29 cellular contexts compared by ENCODE assay signal in the genomic region with DNA sequence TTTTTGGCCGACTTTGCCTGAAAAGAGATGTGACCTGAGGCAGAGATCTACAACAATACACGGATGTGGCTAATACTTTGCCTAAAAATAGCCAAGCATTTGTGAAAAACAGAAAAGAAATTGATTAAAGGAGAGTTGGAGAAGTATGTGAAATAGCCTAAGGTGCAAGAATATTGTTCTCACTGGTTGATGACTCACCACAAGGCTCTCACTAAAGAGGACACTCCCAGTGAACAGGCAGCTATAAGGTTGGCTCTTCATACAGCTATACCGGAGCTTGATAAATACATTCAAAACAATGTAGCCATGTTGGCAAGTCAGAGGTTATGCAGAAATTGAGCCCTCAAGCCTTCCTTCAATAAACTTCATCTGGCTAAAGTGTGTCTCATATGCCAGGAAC.
DNase-seq lines count a peak whose midpoint lies in the region; ATAC-seq, FAIRE-seq and TF ChIP-seq lines count a peak whose summit lies in the region.
"Had no signal": no experiment of that assay in that cellular context is flagged by ENCODE, and none has a peak within 500 bp of the region (broad histone marks: within the 10 kb centered on the region; RNA-seq: fewer than 3 reads in every experiment).

No MANE protein-coding gene starts in this region.

- no peak overlapping the region for H2AFZ ChIP-seq in GM23248
- H2AFZ ChIP-seq in endothelial cell of umbilical vein (ENCODE audit: low read depth, low read length), result no peak overlapping the region
- H2AFZ ChIP-seq in keratinocyte (ENCODE audit: control insufficient read depth, low read length), result no peak overlapping the region
- H2AFZ ChIP-seq: GM23338, neural progenitor cell, parathyroid adenoma had no signal

- WGBS in GM23248 (ENCODE audit: low coverage in 1 of 2, low lambda C conversion rate in 2 of 2, missing lambda C conversion rate in 2 of 2), 2 experiments, result 79 to 85% methylated on average over 3 of the region's 3 CpGs
- WGBS in stomach, 5 donors, result 72 to 84% (median 73%) methylated on average over 3 of the region's 3 CpGs
- whole genome bisulfite sequencing in psoas muscle, 3 donors, result 75 to 80% (median 78%) methylated on average over 3 of the region's 3 CpGs

- H4K20me1 ChIP-seq in GM23248 (ENCODE audit: insufficient read depth), result no peaks in the 10 kb centered on the region
- no peaks in the 10 kb centered on the region for H4K20me1 ChIP-seq in endothelial cell of umbilical vein (replicated peaks; ENCODE audit: control insufficient read depth, extremely low read depth, insufficient read depth, low read length)
- H4K20me1 ChIP-seq in keratinocyte (ENCODE audit: control insufficient read depth, extremely low read depth, insufficient read depth, low read length), result no peaks in the 10 kb centered on the region

- dilution Hi-C loops in endothelial cell of umbilical vein (cut with MboI; ENCODE audit: extremely low pct_ligation_motif_present, low sequenced_read_pairs) (no loop called here), keratinocyte (cut with MboI; ENCODE audit: extremely low pct_ligation_motif_present, low sequenced_read_pairs) (no loop called here)

- no peak overlapping the region for H3K4me2 ChIP-seq in GM23248 (ENCODE audit: unreplicated experiment)
- no peak overlapping the region for H3K4me2 ChIP-seq in endothelial cell of umbilical vein (ENCODE audit: insufficient read depth, low read length)
- peak overlapping the region; percentile 50 for H3K4me2 ChIP-seq in keratinocyte (ENCODE audit: control insufficient read depth, extremely low read depth, insufficient read depth, low read depth, low read length)
- H3K4me2 ChIP-seq: GM23338, neural progenitor cell, SK-N-SH had no signal

- in situ Hi-C loops in GM23248 (cut with MboI), result no loop called here

- H3K4me3 ChIP-seq in GM23248 (no peak overlapping the region), endothelial cell of umbilical vein (replicated peaks in 1 of 3; ENCODE audit: insufficient read depth in 1 of 3, low read depth in 1 of 3, low read length in 3 of 3) (no peak overlapping the region), keratinocyte (ENCODE audit: control insufficient read depth in 2 of 3, extremely low read depth in 1 of 3, insufficient read depth in 2 of 3, low read depth in 1 of 3, low read length in 3 of 3) (no peak overlapping the region), stomach (no peak overlapping the region), psoas muscle (no peak overlapping the region)
- H3K4me3 ChIP-seq: GM23338, heart right ventricle, neural progenitor cell, right lobe of liver, upper lobe of left lung had no signal

- CTCF ChIA-PET in endothelial cell of umbilical vein (lab: Charles Lee), result no interaction called here

- POLR2A ChIA-PET in endothelial cell of umbilical vein (lab: Charles Lee), result no interaction called here

- H3K9me1 ChIP-seq in endothelial cell of umbilical vein (replicated peaks; ENCODE audit: control insufficient read depth, extremely low read depth, insufficient read depth, low read length) (no peaks in the 10 kb centered on the region), keratinocyte (ENCODE audit: control insufficient read depth, extremely low read depth, insufficient read depth, low read length) (no peaks in the 10 kb centered on the region)

- ATAC-seq in HG03139 (IDR thresholded peaks at IDR 0.05; ENCODE audit: unreplicated experiment) (no peak), psoas muscle (no peak)
- ATAC-seq: activated naive CD4-positive, alpha-beta T cell treated with anti-CD3 and anti-CD28 coated beads, Interleukin-2, amount 50 U/mL, for 72 hours; activated T-helper 17 cell treated with anti-CD3 and anti-CD28 coated beads, Interleukin-2, amount 50 U/mL, for 72 hours; GM23338; heart right ventricle; right lobe of liver; T-helper 17 cell had no signal

- BruUV-seq in endothelial cell of umbilical vein (replicated peaks; lab: Mats Ljungman, UMichigan), result no TSS peak

- no peak for TF ChIP-seq EP300 in stomach (IDR thresholded peaks at IDR 0.05)

- H3K4me1 ChIP-seq in GM23248 (ENCODE audit: insufficient read depth) (no peaks in the 10 kb centered on the region), endothelial cell of umbilical vein (ENCODE audit: control insufficient read depth, extremely low read depth, insufficient read depth, low read length) (no peaks in the 10 kb centered on the region), keratinocyte (ENCODE audit: control insufficient read depth, extremely low read depth, insufficient read depth, low read length) (peaks cover 19% of the 10 kb centered on the region), stomach (no peaks in the 10 kb centered on the region), psoas muscle (no peaks in the 10 kb centered on the region)
- H3K4me1 ChIP-seq: heart right ventricle, parathyroid adenoma, right lobe of liver, upper lobe of left lung had no signal

- H3K9me2 ChIP-seq in GM23248 (ENCODE audit: insufficient read depth), result no peaks in the 10 kb centered on the region
- H3K9me2 ChIP-seq: SK-N-SH had no signal

- H3K9me3 ChIP-seq in GM23248 (ENCODE audit: low read depth) (no peaks in the 10 kb centered on the region), endothelial cell of umbilical vein (replicated peaks; ENCODE audit: control insufficient read depth, insufficient read depth, low read length) (no peaks in the 10 kb centered on the region), keratinocyte (ENCODE audit: control insufficient read depth, low read depth, low read length) (no peaks in the 10 kb centered on the region), stomach (no peaks in the 10 kb centered on the region), psoas muscle (no peaks in the 10 kb centered on the region)
- H3K9me3 ChIP-seq: right lobe of liver, SK-N-SH, upper lobe of left lung had no signal

- TF ChIP-seq POLR2A in endothelial cell of umbilical vein (IDR thresholded peaks at IDR 0.05; ENCODE audit: low read depth, low read length), result no peak
- no peak for TF ChIP-seq POLR2A in stomach (IDR thresholded peaks at IDR 0.05)

- H3K27me3 ChIP-seq in GM23248 (replicated peaks; ENCODE audit: insufficient read depth), result no peaks in the 10 kb centered on the region
- no peaks in the 10 kb centered on the region for H3K27me3 ChIP-seq in endothelial cell of umbilical vein (ENCODE audit: control insufficient read depth in 2 of 2, insufficient read depth in 2 of 2, low read length in 2 of 2)
- H3K27me3 ChIP-seq in keratinocyte (ENCODE audit: control insufficient read depth, extremely low read depth, insufficient read depth, low read length), result no peaks in the 10 kb centered on the region
- no peaks in the 10 kb centered on the region for H3K27me3 ChIP-seq in stomach
- no peaks in the 10 kb centered on the region for H3K27me3 ChIP-seq in psoas muscle (ENCODE audit: insufficient read depth in 3 of 3, low read length in 2 of 3)
- H3K27me3 ChIP-seq: heart right ventricle, neural progenitor cell, right lobe of liver, upper lobe of left lung had no signal

- H3K9ac ChIP-seq in GM23248 (no peak overlapping the region), endothelial cell of umbilical vein (replicated peaks; ENCODE audit: extremely low read depth, insufficient read depth, low read length) (no peak overlapping the region), keratinocyte (ENCODE audit: control insufficient read depth, extremely low read depth, insufficient read depth, low read length) (no peak overlapping the region)
- H3K9ac ChIP-seq: neural progenitor cell, parathyroid adenoma, SK-N-SH had no signal

- TF ChIP-seq CTCF in endothelial cell of umbilical vein (IDR thresholded peaks at IDR 0.05; ENCODE audit: extremely low read depth in 1 of 2, insufficient read depth in 1 of 2, low read depth in 1 of 2, low read length in 2 of 2), result no peak
- no peak for TF ChIP-seq CTCF in keratinocyte (optimal IDR thresholded peaks at IDR 0.05 in 1 of 3, IDR thresholded peaks at IDR 0.05 in 1 of 3, conservative IDR thresholded peaks at IDR 0.05 in 1 of 3; ENCODE audit: extremely low read depth in 1 of 3, insufficient read depth in 2 of 3, low read length in 3 of 3)
- TF ChIP-seq CTCF in stomach (IDR thresholded peaks at IDR 0.05), result no peak
- no peak for TF ChIP-seq CTCF in psoas muscle (IDR thresholded peaks at IDR 0.05)

- H3F3A ChIP-seq in GM23248 (ENCODE audit: insufficient read depth), result no peaks in the 10 kb centered on the region

- H3K27ac ChIP-seq in GM23248 (no peak overlapping the region), endothelial cell of umbilical vein (ENCODE audit: insufficient read depth, low read depth, low read length) (no peak overlapping the region), keratinocyte (ENCODE audit: control insufficient read depth, insufficient read depth, low read length) (peak overlapping the region; percentile 15), stomach (no peak overlapping the region), psoas muscle (no peak overlapping the region)
- H3K27ac ChIP-seq: heart right ventricle, neural progenitor cell, parathyroid adenoma, right lobe of liver, upper lobe of left lung had no signal

- H3K36me3 ChIP-seq in GM23248 (ENCODE audit: low read depth) (no peaks in the 10 kb centered on the region), endothelial cell of umbilical vein (ENCODE audit: control insufficient read depth in 2 of 2, extremely low read depth in 1 of 2, insufficient read depth in 2 of 2, low read length in 2 of 2) (no peaks in the 10 kb centered on the region), keratinocyte (ENCODE audit: control insufficient read depth in 2 of 2, extremely low read depth in 1 of 2, insufficient read depth in 2 of 2, low read length in 2 of 2) (no peaks in the 10 kb centered on the region), stomach (no peaks in the 10 kb centered on the region), psoas muscle (ENCODE audit: insufficient read depth in 1 of 2, low read depth in 1 of 2) (no peaks in the 10 kb centered on the region)
- H3K36me3 ChIP-seq: heart right ventricle, neural progenitor cell, right lobe of liver, upper lobe of left lung had no signal

- H3K79me2 ChIP-seq in GM23248 (ENCODE audit: insufficient read depth) (no peaks in the 10 kb centered on the region), endothelial cell of umbilical vein (ENCODE audit: control insufficient read depth, insufficient read depth, low read length) (no peaks in the 10 kb centered on the region), keratinocyte (ENCODE audit: control insufficient read depth, insufficient read depth, low read length) (no peaks in the 10 kb centered on the region)
- H3K79me2 ChIP-seq: parathyroid adenoma had no signal

- intact Hi-C loops in endothelial cell of umbilical vein (cut with micrococcal nuclease), result no loop called here
- intact Hi-C loops in stomach (cut with DNase I; ENCODE audit: low total_unique reads), result no loop called here
- intact Hi-C loops in psoas muscle (cut with DNase I), result no loop called here

- DNase-seq in GM23248 (peak; percentile 65), NCI-H226 (peak; percentile 12), endothelial cell of umbilical vein (ENCODE audit: low read depth, low spot score) (peak; percentile 4), keratinocyte (ENCODE audit: low read depth, low spot score) (peak; percentile 54), stomach (no peak), psoas muscle (no peak)
- DNase-seq: activated CD4-positive, alpha-beta memory T cell treated with anti-CD3 and anti-CD28 coated beads, Interleukin-2, amount 10 ng/mL, durations not matched to agents 7 days and 5 days; activated CD4-positive, CD25-positive, alpha-beta regulatory T cell treated with anti-CD3 and anti-CD28 coated beads, Interleukin-2, amount 50 U/mL, for 72 hours; aorta; heart right ventricle; IMR-90; NCI-H2081; NCI-H345; NCI-H748 treated with DMSO at 0.1 percent for 48 hours; right lobe of liver; RPMI8226; SK-N-SH; stimulated activated CD4-positive, alpha-beta T cell treated with anti-CD3 and anti-CD28 coated beads, Interleukin-12 subunit alpha, Interleukin-12 subunit beta, amount 100 ng/mL, for 4 hours; stimulated activated CD4-positive, alpha-beta T cell treated with anti-CD3 and anti-CD28 coated beads, Interleukin-4, amount 100 ng/mL, for 1 hour; substantia nigra; T-helper 17 cell; upper lobe of left lung had no signal

- FAIRE-seq in endothelial cell of umbilical vein (lab: Jason Lieb, UNC) (no peak), keratinocyte (lab: Jason Lieb, UNC) (peak; percentile 99)
- FAIRE-seq: endometrium had no signal

Comparison
In these comparisons a context has a peak if more than half of its experiments do, and no peak if none do; other contexts are left out.
1. DNase-seq: peak in GM23248 (single experiment), NCI-H226 (single experiment), endothelial cell of umbilical vein (single experiment) and keratinocyte (single experiment); none in stomach (single experiment) and psoas muscle (0 of 2).